In genomic region chr15:99134317-99134821, GRCh38 we compare ENCODE assay signal across 1 cellular context.
A peak's percentile ranks its signal among the peaks of the same experiment; 100 is the strongest.
TF ChIP-seq lines count a peak whose summit lies in the region.

No MANE protein-coding gene starts in this region.

TF ChIP-seq in K562, 482 proteins besides CTCF, POLR2A, EP300 and RAD21:
- no peak for TF ChIP-seq CBX1 (IDR thresholded peaks at IDR 0.05; ENCODE audit: low read depth)
- TF ChIP-seq GABPB2 (CRISPR knock-in tag; conservative IDR thresholded peaks at IDR 0.05), result no peak
- no peak for TF ChIP-seq ZNF77 (CRISPR knock-in tag; IDR thresholded peaks at IDR 0.05)
- no peak for TF ChIP-seq TEAD1 (CRISPR knock-in tag; IDR thresholded peaks at IDR 0.05)
- TF ChIP-seq, protein P1, sequence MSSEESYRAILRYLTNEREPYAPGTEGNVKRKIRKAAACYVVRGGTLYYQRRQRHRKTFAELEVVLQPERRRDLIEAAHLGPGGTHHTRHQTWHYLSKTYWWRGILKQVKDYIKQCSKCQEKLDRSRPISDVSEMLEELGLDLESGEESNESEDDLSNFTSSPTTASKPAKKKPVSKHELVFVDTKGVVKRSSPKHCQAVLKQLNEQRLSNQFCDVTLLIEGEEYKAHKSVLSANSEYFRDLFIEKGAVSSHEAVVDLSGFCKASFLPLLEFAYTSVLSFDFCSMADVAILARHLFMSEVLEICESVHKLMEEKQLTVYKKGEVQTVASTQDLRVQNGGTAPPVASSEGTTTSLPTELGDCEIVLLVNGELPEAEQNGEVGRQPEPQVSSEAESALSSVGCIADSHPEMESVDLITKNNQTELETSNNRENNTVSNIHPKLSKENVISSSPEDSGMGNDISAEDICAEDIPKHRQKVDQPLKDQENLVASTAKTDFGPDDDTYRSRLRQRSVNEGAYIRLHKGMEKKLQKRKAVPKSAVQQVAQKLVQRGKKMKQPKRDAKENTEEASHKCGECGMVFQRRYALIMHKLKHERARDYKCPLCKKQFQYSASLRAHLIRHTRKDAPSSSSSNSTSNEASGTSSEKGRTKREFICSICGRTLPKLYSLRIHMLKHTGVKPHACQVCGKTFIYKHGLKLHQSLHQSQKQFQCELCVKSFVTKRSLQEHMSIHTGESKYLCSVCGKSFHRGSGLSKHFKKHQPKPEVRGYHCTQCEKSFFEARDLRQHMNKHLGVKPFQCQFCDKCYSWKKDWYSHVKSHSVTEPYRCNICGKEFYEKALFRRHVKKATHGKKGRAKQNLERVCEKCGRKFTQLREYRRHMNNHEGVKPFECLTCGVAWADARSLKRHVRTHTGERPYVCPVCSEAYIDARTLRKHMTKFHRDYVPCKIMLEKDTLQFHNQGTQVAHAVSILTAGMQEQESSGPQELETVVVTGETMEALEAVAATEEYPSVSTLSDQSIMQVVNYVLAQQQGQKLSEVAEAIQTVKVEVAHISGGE (CRISPR knock-in tag; IDR thresholded peaks at IDR 0.05), result no peak
- no peak for TF ChIP-seq ZNF79 (CRISPR knock-in tag; IDR thresholded peaks at IDR 0.05; ENCODE audit: low read depth)
- no peak for TF ChIP-seq CREB1 (IDR thresholded peaks at IDR 0.05)
- TF ChIP-seq CREB1 (CRISPR knock-in tag; IDR thresholded peaks at IDR 0.05), result no peak
- TF ChIP-seq MAFF (IDR thresholded peaks at IDR 0.05; ENCODE audit: low read length), result peak; percentile 65
- TF ChIP-seq SRSF1 (IDR thresholded peaks at IDR 0.05; ENCODE audit: low read depth, low read length), result no peak
- TF ChIP-seq MAFK (IDR thresholded peaks at IDR 0.05; ENCODE audit: low read length), result peak; percentile 65
- no peak for TF ChIP-seq ARNT (IDR thresholded peaks at IDR 0.05)
- TF ChIP-seq ZNF316 (IDR thresholded peaks at IDR 0.05), result peak; percentile 88
- peak; percentile 70 for TF ChIP-seq C11orf30 (IDR thresholded peaks at IDR 0.05; ENCODE audit: low read depth)
- no peak for TF ChIP-seq CHCHD3 (CRISPR knock-in tag; IDR thresholded peaks at IDR 0.05)
- TF ChIP-seq, protein P2, sequence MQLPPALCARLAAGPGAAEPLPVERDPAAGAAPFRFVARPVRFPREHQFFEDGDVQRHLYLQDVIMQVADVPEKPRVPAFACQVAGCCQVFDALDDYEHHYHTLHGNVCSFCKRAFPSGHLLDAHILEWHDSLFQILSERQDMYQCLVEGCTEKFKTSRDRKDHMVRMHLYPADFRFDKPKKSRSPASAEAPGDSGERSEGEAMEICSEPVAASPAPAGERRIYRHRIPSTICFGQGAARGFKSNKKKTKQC (CRISPR knock-in tag; IDR thresholded peaks at IDR 0.05), result no peak
- TF ChIP-seq HSF4 (CRISPR knock-in tag; IDR thresholded peaks at IDR 0.05; ENCODE audit: borderline replicate concordance), result no peak
- no peak for TF ChIP-seq NFRKB (IDR thresholded peaks at IDR 0.05; ENCODE audit: low read depth)
- TF ChIP-seq ZNF551 (CRISPR knock-in tag; IDR thresholded peaks at IDR 0.05), result no peak
- TF ChIP-seq RFX7 (CRISPR knock-in tag; IDR thresholded peaks at IDR 0.05), result no peak
- peak; percentile 76 for TF ChIP-seq MAFG (tag; conservative IDR thresholded peaks at IDR 0.05)
